In the genomic region with DNA sequence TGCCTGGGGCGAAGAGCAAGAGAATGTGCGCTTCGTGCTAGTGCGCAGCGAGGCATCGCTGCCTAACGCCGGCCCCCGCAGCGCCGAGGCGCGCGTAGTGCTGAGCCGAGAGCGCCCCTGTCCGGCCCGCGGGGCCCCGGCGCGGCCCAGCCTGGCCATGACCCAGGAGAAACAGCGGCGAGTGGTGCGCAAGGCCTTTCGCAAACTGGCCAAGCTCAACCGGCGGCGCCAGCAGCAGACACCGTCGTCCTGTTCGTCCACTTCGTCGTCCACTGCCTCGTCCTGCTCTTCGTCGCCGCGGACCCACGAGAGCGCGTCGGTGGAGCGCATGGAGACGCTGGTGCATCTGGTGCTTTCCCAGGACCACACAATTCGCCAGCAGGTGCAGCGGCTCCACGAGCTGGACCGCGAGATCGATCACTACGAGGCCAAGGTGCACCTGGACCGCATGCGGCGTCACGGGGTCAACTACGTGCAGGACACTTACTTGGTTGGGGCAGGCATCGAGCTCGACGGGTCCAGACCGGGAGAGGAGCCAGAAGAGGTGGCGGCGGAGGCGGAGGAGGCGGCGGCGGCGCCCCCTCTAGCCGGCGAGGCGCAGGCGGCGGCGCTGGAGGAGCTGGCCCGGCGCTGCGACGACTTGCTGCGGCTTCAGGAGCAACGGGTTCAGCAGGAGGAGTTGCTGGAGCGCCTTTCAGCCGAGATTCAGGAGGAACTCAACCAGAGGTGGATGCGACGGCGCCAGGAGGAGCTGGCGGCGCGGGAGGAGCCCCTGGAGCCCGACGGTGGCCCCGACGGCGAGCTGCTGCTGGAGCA, we compare ENCODE assay signal across 10 cellular contexts. TPM values are rescaled to one million over a fixed set of nuclear protein-coding genes. Genes with fewer than 3 reads are reported as not detected.
DNase-seq lines count a peak whose midpoint lies in the region; ATAC-seq, FAIRE-seq and TF ChIP-seq lines count a peak whose summit lies in the region.
"Had no signal": no experiment of that assay in that cellular context is flagged by ENCODE, and none has a peak within 500 bp of the region (broad histone marks: within the 10 kb centered on the region; RNA-seq: fewer than 3 reads in every experiment).

No MANE protein-coding gene starts in this region.

- no peak overlapping the region for H3K4me2 ChIP-seq in K562 (ENCODE audit: insufficient read depth, low read length)

- H3K27me3 ChIP-seq in K562 (ENCODE audit: control insufficient read depth in 2 of 2, insufficient read depth in 2 of 2, low read length in 2 of 2) (peaks cover 10 to 15% of the 10 kb centered on the region in 2 experiments; a peak in 4 of 5 replicates), kidney epithelial cell (ENCODE audit: control insufficient read depth, insufficient read depth, low read length) (no peaks in the 10 kb centered on the region), thyroid gland (no peaks in the 10 kb centered on the region), transverse colon (peaks cover 90% of the 10 kb centered on the region)

- TF ChIP-seq EP300 in K562 (IDR thresholded peaks at IDR 0.05; ENCODE audit: low read length): no peak
- no peak for TF ChIP-seq EP300 in transverse colon (IDR thresholded peaks at IDR 0.05; ENCODE audit: low read depth)

- no peaks in the 10 kb centered on the region for H3K36me3 Mint-ChIP-seq in activated CD4-positive, alpha-beta T cell treated with anti-CD3 and anti-CD28 coated beads, Interleukin-2, amount 10 ng/mL, durations not matched to agents 7 days and 5 days (ENCODE audit: low read depth)

- H3K9me1 ChIP-seq in K562 (ENCODE audit: control insufficient read depth, insufficient read depth, low read length): no peaks in the 10 kb centered on the region

- H3K4me1 ChIP-seq in K562 (replicated peaks in 1 of 2; ENCODE audit: control insufficient read depth in 2 of 2, insufficient read depth in 2 of 2, low read length in 2 of 2) (peaks cover 7 to 20% of the 10 kb centered on the region in 2 experiments), thyroid gland (peaks cover 21 to 22% of the 10 kb centered on the region in 2 donors), transverse colon (peaks cover 5 to 61% (median 33%) of the 10 kb centered on the region in 4 donors)

- no TSS peak for BruUV-seq in K562 (replicated peaks; lab: Mats Ljungman, UMichigan)

- H3K79me2 ChIP-seq in K562 (ENCODE audit: control insufficient read depth, insufficient read depth, low read length): no peaks in the 10 kb centered on the region

- FAIRE-seq in K562 (lab: Jason Lieb, UNC): no peak

- WGBS in K562 (ENCODE audit: insufficient coverage, low coverage, missing lambda C conversion rate): 79% methylated on average over 59 of the region's 93 CpGs
- 0 to 2% methylated on average over 21 to 36 of the region's 93 CpGs for WGBS in thyroid gland, 2 donors
- 7% methylated on average over 90 of the region's 93 CpGs; no CpG with 5 or more reads in 1 of the 2 donors for WGBS in transverse colon (ENCODE audit: low coverage in 1 of 2), 2 donors

- no peak overlapping the region for H3K27ac Mint-ChIP-seq in activated CD4-positive, alpha-beta T cell treated with anti-CD3 and anti-CD28 coated beads, Interleukin-2, amount 10 ng/mL, durations not matched to agents 7 days and 5 days

- no peaks in the 10 kb centered on the region for H3K36me3 ChIP-seq in K562 (ENCODE audit: control insufficient read depth, insufficient read depth, low read length)
- H3K36me3 ChIP-seq in kidney epithelial cell (ENCODE audit: control insufficient read depth, insufficient read depth, low read length): no peaks in the 10 kb centered on the region
- H3K36me3 ChIP-seq in thyroid gland: no peaks in the 10 kb centered on the region
- no peaks in the 10 kb centered on the region for H3K36me3 ChIP-seq in transverse colon
- H3K36me3 ChIP-seq: SJSA1 had no signal

- no peak overlapping the region for H3K4me3 Mint-ChIP-seq in activated CD4-positive, alpha-beta T cell treated with anti-CD3 and anti-CD28 coated beads, Interleukin-2, amount 10 ng/mL, durations not matched to agents 7 days and 5 days

- H4K20me1 ChIP-seq in K562 (replicated peaks; ENCODE audit: control insufficient read depth, insufficient read depth, low read length): no peaks in the 10 kb centered on the region

- CTCF ChIA-PET in activated CD4-positive, alpha-beta T cell treated with anti-CD3 and anti-CD28 coated beads, Interleukin-2, amount 10 ng/mL, durations not matched to agents 7 days and 5 days (lab: Charles Lee): no interaction called here
- CTCF ChIA-PET in K562 (lab: Yijun Ruan, JAX; ENCODE audit: low intra/inter-chr PET ratio): no interaction called here

- no peak overlapping the region for H2AFZ ChIP-seq in K562 (ENCODE audit: low read depth, low read length)

- no peak for TF ChIP-seq CTCF in K562 (IDR thresholded peaks at IDR 0.05 in 2 of 3, conservative IDR thresholded peaks at IDR 0.05 in 1 of 3; ENCODE audit: insufficient read depth in 2 of 3, low read depth in 1 of 3, low read length in 3 of 3)
- no peak for TF ChIP-seq CTCF in kidney epithelial cell (IDR thresholded peaks at IDR 0.05; ENCODE audit: insufficient read depth, low read length, poor library complexity, severe bottlenecking)
- no peak for TF ChIP-seq CTCF in thyroid gland (IDR thresholded peaks at IDR 0.05)
- TF ChIP-seq CTCF in transverse colon (IDR thresholded peaks at IDR 0.05): no peak

- POLR2A ChIA-PET in activated CD4-positive, alpha-beta T cell treated with anti-CD3 and anti-CD28 coated beads, Interleukin-2, amount 10 ng/mL, durations not matched to agents 7 days and 5 days (lab: Charles Lee): no interaction called here
- POLR2A ChIA-PET in K562 (lab: Yijun Ruan, JAX): interaction anchor here (1.5 kb wide), 1 partner anchor 18 kb away, joined by 3 read pairs; no protein-coding TSS in a partner anchor

- TF ChIP-seq POLR2A in K562 (conservative IDR thresholded peaks at IDR 0.05) (no peak), thyroid gland (IDR thresholded peaks at IDR 0.05) (no peak), transverse colon (IDR thresholded peaks at IDR 0.05) (no peak)

- peaks cover 4% of the 10 kb centered on the region for H3K4me1 Mint-ChIP-seq in activated CD4-positive, alpha-beta T cell treated with anti-CD3 and anti-CD28 coated beads, Interleukin-2, amount 10 ng/mL, durations not matched to agents 7 days and 5 days

- TF ChIP-seq RAD21 in K562 (CRISPR knock-in tag; conservative IDR thresholded peaks at IDR 0.05 in 1 of 2, IDR thresholded peaks at IDR 0.05 in 1 of 2): no peak

- H3K9me3 ChIP-seq in K562 (replicated peaks; ENCODE audit: control insufficient read depth, insufficient read depth, low read depth, low read length): no peaks in the 10 kb centered on the region
- H3K9me3 ChIP-seq in thyroid gland: no peaks in the 10 kb centered on the region
- H3K9me3 ChIP-seq in transverse colon: no peaks in the 10 kb centered on the region

- peak; percentile 5 for DNase-seq in activated CD4-positive, alpha-beta T cell treated with anti-CD3 and anti-CD28 coated beads for 48 hours
- no peak for DNase-seq in activated CD4-positive, alpha-beta T cell treated with anti-CD3 and anti-CD28 coated beads, Interleukin-2, amount 10 ng/mL, durations not matched to agents 7 days and 5 days
- no peak for DNase-seq in K562 (ENCODE audit: extremely low read depth in 1 of 4, low spot score in 3 of 4)
- DNase-seq in kidney epithelial cell (ENCODE audit: low read depth): no peak
- peak; percentile 20 to 21 for DNase-seq in thyroid gland
- DNase-seq in transverse colon: no peak
- no peak for DNase-seq in GDM1 (lab: John Stamatoyannopoulos, UW)
- DNase-seq in SHP77 (lab: John Stamatoyannopoulos, UW): no peak

- in situ Hi-C loops in K562 (cut with MboI): no loop called here
- in situ Hi-C loops in transverse colon (cut with MboI; ENCODE audit: low pct_ligation_motif_present in 1 of 4, low pct_unique_long_range_greater_than_20kb in 1 of 4, low sequenced_read_pairs in 3 of 4): no loop called here

- H3K4me3 ChIP-seq in K562 (no peak overlapping the region), kidney epithelial cell (ENCODE audit: low read depth, low read length) (peak overlapping the region; percentile 79), thyroid gland (replicated peaks in 1 of 3) (peak overlapping the region in 1 of 3 donors; percentile 28), transverse colon (peak overlapping the region in 2 of 4 donors; percentile 34 to 41)

- no peak for ATAC-seq in K562

- no peaks in the 10 kb centered on the region for H3K9me3 Mint-ChIP-seq in activated CD4-positive, alpha-beta T cell treated with anti-CD3 and anti-CD28 coated beads, Interleukin-2, amount 10 ng/mL, durations not matched to agents 7 days and 5 days

- intact Hi-C loops in K562 (cut with micrococcal nuclease): no loop called here
- intact Hi-C loops in thyroid gland (cut with DNase I): no loop called here
- intact Hi-C loops in transverse colon (cut with DNase I; ENCODE audit: low total_unique reads): no loop called here

- H3K27ac ChIP-seq in K562 (ENCODE audit: extremely low read depth, low read depth, low read length) (no peak overlapping the region), thyroid gland (no peak overlapping the region), transverse colon (peak overlapping the region in 1 of 4 donors; percentile 11)
- H3K27ac ChIP-seq: SJSA1 had no signal

- no peak overlapping the region for H3K9ac ChIP-seq in K562 (ENCODE audit: insufficient read depth in 1 of 2, low read depth in 2 of 2, low read length in 2 of 2)

- peaks cover 73% of the 10 kb centered on the region for H3K27me3 Mint-ChIP-seq in activated CD4-positive, alpha-beta T cell treated with anti-CD3 and anti-CD28 coated beads, Interleukin-2, amount 10 ng/mL, durations not matched to agents 7 days and 5 days

RNA-seq across cellular contexts. Expression of a gene that starts 1.0 kb away (rescaled TPM):
- not detected for total RNA-seq in activated CD4-positive, alpha-beta T cell treated with anti-CD3 and anti-CD28 coated beads, Interleukin-2, amount 10 ng/mL, durations not matched to agents 7 days and 5 days
- total RNA-seq in K562 (2011; cell fraction: chromatin; rRNA removed; ENCODE audit: low replicate concordance): not detected in 2 replicates
- total RNA-seq in K562 (2011; cell fraction: nucleolus; rRNA removed): not detected in 2 replicates
- total RNA-seq in K562 (2011; cell fraction: nucleoplasm; rRNA removed): not detected in 2 replicates
- total RNA-seq in K562 (2014; rRNA removed): not detected in 2 replicates
- total RNA-seq in K562 (2014; rRNA removed; fragmentation: Illumina TruSeq; extraction: Trizol): not detected in 2 replicates
- total RNA-seq in K562 (2015; rRNA removed; fragmentation: Illumina TruSeq; extraction: Trizol): not detected in 2 replicates
- not detected in 2 replicates for total RNA-seq in K562 (2021)
- not detected in 2 replicates for polyA plus RNA-seq in K562 (2011; rRNA removed)
- not detected in 2 replicates for polyA plus RNA-seq in K562 (2011; cell fraction: cytosol; rRNA removed)
- polyA plus RNA-seq in K562 (2011; cell fraction: nucleus; rRNA removed): not detected in 2 replicates
- not detected in 2 replicates for polyA plus RNA-seq in K562 (2012)
- polyA plus RNA-seq in K562 (2014; fragmentation: Illumina TruSeq; extraction: Trizol): not detected in 2 replicates
- not detected for polyA plus RNA-seq in K562 (2014; fragmentation: Nextera tagmentation; extraction: Ambion mirVana)
- polyA plus RNA-seq in K562 (2014; rRNA removed): not detected in 2 replicates
- not detected in 2 replicates for polyA minus RNA-seq in K562 (2011; rRNA and poly(A)+ RNA removed)
- polyA minus RNA-seq in K562 (2011; cell fraction: cytosol; rRNA and poly(A)+ RNA removed): not detected in 2 replicates
- not detected in 2 replicates for polyA minus RNA-seq in K562 (2011; cell fraction: nucleus; rRNA and poly(A)+ RNA removed)
- 3.5 and 3.9 TPM in 2 replicates for total RNA-seq in kidney epithelial cell
- total RNA-seq in thyroid gland: 1 to 10 TPM in 1 of 4 donors, under 1 TPM in 2, not detected in 1; 0.24 to 2.2 (median 0.54) TPM
- under 1 TPM in 1 of 4 donors, not detected in 3; 0.48 TPM for total RNA-seq in transverse colon
- total RNA-seq: SJSA1 had no signal
- polyA plus RNA-seq: BJ had no signal

Comparison
In these comparisons a context has a peak if more than half of its experiments do, and no peak if none do; other contexts are left out.
1. DNase-seq: peak in activated CD4-positive, alpha-beta T cell treated with anti-CD3 and anti-CD28 coated beads for 48 hours (single experiment) and thyroid gland (2 of 2); none in activated CD4-positive, alpha-beta T cell treated with anti-CD3 and anti-CD28 coated beads, Interleukin-2, amount 10 ng/mL, durations not matched to agents 7 days and 5 days (single experiment), K562 (0 of 4), kidney epithelial cell (single experiment), transverse colon (single experiment), GDM1 (single experiment) and SHP77 (0 of 2).